Comparison of ENCODE assay signal across 12 cellular contexts in the genomic region with DNA sequence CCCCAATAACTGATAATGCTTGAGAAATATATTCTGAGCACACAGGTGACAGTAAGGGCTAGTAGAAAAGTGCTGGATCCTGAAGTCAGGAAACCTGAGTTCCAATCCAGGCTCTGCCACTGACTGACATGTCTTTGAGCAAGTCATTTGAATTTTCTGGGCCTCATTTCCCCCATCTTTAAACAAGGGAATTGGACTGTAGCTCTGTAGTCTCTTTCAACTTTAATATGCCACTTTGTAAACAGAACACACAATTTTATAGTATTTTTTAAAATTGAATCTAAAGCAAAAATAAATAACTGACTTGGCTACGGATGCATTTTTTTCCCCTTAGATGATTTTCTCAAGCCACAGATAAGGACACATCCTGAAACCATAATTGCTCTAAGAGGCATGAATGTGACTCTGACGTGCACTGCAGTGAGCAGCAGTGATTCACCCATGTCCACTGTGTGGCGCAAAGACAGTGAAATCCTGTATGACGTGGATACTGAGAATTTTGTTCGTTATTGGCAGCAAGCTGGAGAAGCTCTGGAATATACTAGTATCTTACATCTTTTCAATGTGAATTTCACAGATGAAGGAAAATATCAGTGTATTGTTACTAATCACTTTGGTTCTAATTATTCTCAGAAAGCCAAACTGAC. TPM values are rescaled to one million over a fixed set of nuclear protein-coding genes. Genes with fewer than 3 reads are reported as not detected.
DNase-seq lines count a peak whose midpoint lies in the region; ATAC-seq and TF ChIP-seq lines count a peak whose summit lies in the region.
"Had no signal": no experiment of that assay in that cellular context is flagged by ENCODE, and none has a peak within 500 bp of the region (broad histone marks: within the 10 kb centered on the region; RNA-seq: fewer than 3 reads in every experiment).

No MANE protein-coding gene starts in this region.

- ATAC-seq in left lobe of liver = peak; percentile 62
- no peak for ATAC-seq in stimulated activated effector memory CD8-positive, alpha-beta T cell treated with anti-CD3 and anti-CD28 coated beads, Interleukin-12 subunit alpha, Interleukin-12 subunit beta, amount 100 ng/mL, for 72 hours
- no peak for ATAC-seq in HG02571 (IDR thresholded peaks at IDR 0.05; ENCODE audit: unreplicated experiment)
- ATAC-seq: GM12878 had no signal

- DNase-seq in LHCN-M2 (ENCODE audit: low read depth) (peak; percentile 91), cerebellum (ENCODE audit: low spot score) (peak; percentile 7), left lobe of liver (ENCODE audit: low spot score) (no peak), testis (peak; percentile 43), Calu3 (no peak), ascending aorta (ENCODE audit: low spot score in 2 of 2) (no peak)
- no peak for DNase-seq in stimulated activated effector memory CD8-positive, alpha-beta T cell treated with anti-CD3 and anti-CD28 coated beads, Interleukin-12 subunit alpha, Interleukin-12 subunit beta, amount 100 ng/mL, for 72 hours (ENCODE audit: low spot score in 2 of 2)
- DNase-seq: MG63; stimulated activated CD4-positive, alpha-beta T cell treated with anti-CD3 and anti-CD28 coated beads, Interleukin-12 subunit alpha, Interleukin-12 subunit beta, amount 100 ng/mL, for 4 hours had no signal

- BruUV-seq in Calu3 (replicated peaks; lab: Mats Ljungman, UMichigan) = no TSS peak

- WGBS in testis, 2 donors = 58% methylated on average over 5 of the region's 5 CpGs

- no peak for TF ChIP-seq POLR2A in testis (IDR thresholded peaks at IDR 0.05)

- intact Hi-C loops in testis (cut with DNase I; ENCODE audit: low total_unique reads) = no loop called here
- intact Hi-C loops in Calu3 (cut with micrococcal nuclease; ENCODE audit: unreplicated experiment) = no loop called here
- intact Hi-C loops in ascending aorta (cut with DNase I) = no loop called here

- H3K9me3 Mint-ChIP-seq in Calu3 (ENCODE audit: low read depth, unreplicated experiment) = no peaks in the 10 kb centered on the region
- H3K9me3 Mint-ChIP-seq in stimulated activated effector memory CD8-positive, alpha-beta T cell treated with anti-CD3 and anti-CD28 coated beads, Interleukin-12 subunit alpha, Interleukin-12 subunit beta, amount 100 ng/mL, for 72 hours = no peaks in the 10 kb centered on the region

- H3K9me3 ChIP-seq in testis (no peaks in the 10 kb centered on the region), ascending aorta (no peaks in the 10 kb centered on the region)
- H3K9me3 ChIP-seq: MG63, tibial nerve had no signal

- H3K4me1 ChIP-seq in testis = no peaks in the 10 kb centered on the region
- H3K4me1 ChIP-seq in ascending aorta = no peaks in the 10 kb centered on the region
- H3K4me1 ChIP-seq: tibial nerve had no signal

- no peak for TF ChIP-seq CTCF in testis (IDR thresholded peaks at IDR 0.05)
- no peak for TF ChIP-seq CTCF in Calu3 (IDR thresholded peaks at IDR 0.05; ENCODE audit: unreplicated experiment)
- no peak for TF ChIP-seq CTCF in ascending aorta (IDR thresholded peaks at IDR 0.05)

- no peaks in the 10 kb centered on the region for H3K36me3 ChIP-seq in testis (ENCODE audit: low read depth, missing control alignments)
- peaks cover 65 to 71% of the 10 kb centered on the region in 2 donors for H3K36me3 ChIP-seq in ascending aorta

- no peaks in the 10 kb centered on the region for H3K27me3 Mint-ChIP-seq in Calu3 (ENCODE audit: unreplicated experiment)

- H3K27me3 ChIP-seq in testis (no peaks in the 10 kb centered on the region), ascending aorta (no peaks in the 10 kb centered on the region)
- H3K27me3 ChIP-seq: MG63, tibial nerve had no signal

- no peak overlapping the region for H3K4me3 Mint-ChIP-seq in Calu3 (ENCODE audit: low read depth, unreplicated experiment)
- H3K4me3 Mint-ChIP-seq in stimulated activated effector memory CD8-positive, alpha-beta T cell treated with anti-CD3 and anti-CD28 coated beads, Interleukin-12 subunit alpha, Interleukin-12 subunit beta, amount 100 ng/mL, for 72 hours = no peak overlapping the region

- H3K4me3 ChIP-seq in testis (no peak overlapping the region), ascending aorta (no peak overlapping the region)
- H3K4me3 ChIP-seq: GM12878, MG63, tibial nerve had no signal

- H3K36me3 Mint-ChIP-seq in Calu3 (ENCODE audit: insufficient read depth, unreplicated experiment) = peaks cover 6% of the 10 kb centered on the region
- peaks cover 100% of the 10 kb centered on the region for H3K36me3 Mint-ChIP-seq in stimulated activated effector memory CD8-positive, alpha-beta T cell treated with anti-CD3 and anti-CD28 coated beads, Interleukin-12 subunit alpha, Interleukin-12 subunit beta, amount 100 ng/mL, for 72 hours

- H3K27ac Mint-ChIP-seq in Calu3 (ENCODE audit: unreplicated experiment) = no peak overlapping the region
- H3K27ac Mint-ChIP-seq in stimulated activated effector memory CD8-positive, alpha-beta T cell treated with anti-CD3 and anti-CD28 coated beads, Interleukin-12 subunit alpha, Interleukin-12 subunit beta, amount 100 ng/mL, for 72 hours = no peak overlapping the region

- H3K27ac ChIP-seq in testis = no peak overlapping the region
- H3K27ac ChIP-seq in ascending aorta = peak overlapping the region in 1 of 2 donors; percentile 38
- H3K27ac ChIP-seq: tibial nerve had no signal

- H3K4me1 Mint-ChIP-seq in Calu3 (ENCODE audit: low read depth, unreplicated experiment) = no peaks in the 10 kb centered on the region
- no peaks in the 10 kb centered on the region for H3K4me1 Mint-ChIP-seq in stimulated activated effector memory CD8-positive, alpha-beta T cell treated with anti-CD3 and anti-CD28 coated beads, Interleukin-12 subunit alpha, Interleukin-12 subunit beta, amount 100 ng/mL, for 72 hours

- CTCF ChIA-PET in Calu3 (lab: Charles Lee) = no interaction called here

RNA-seq across cellular contexts. Expression of a gene that starts 37.0 kb away (rescaled TPM):
- total RNA-seq in LHCN-M2 (2014; rRNA removed) (7.6 and 7.9 TPM in 2 replicates), cerebellum (40.6 TPM), left lobe of liver (4.9 TPM), testis (10 to 100 TPM; 26.0 to 27.7 TPM), Calu3 (2022) (11.0 and 11.6 TPM in 2 replicates), ascending aorta (16.1 TPM)
- polyA plus RNA-seq in LHCN-M2 (2012) = 1.9 TPM
- 10.6 TPM for polyA plus RNA-seq in testis (ENCODE audit: insufficient read depth, low read depth, low replicate concordance)

Comparison
In these comparisons a context has a peak if more than half of its experiments do, and no peak if none do; other contexts are left out.
1. DNase-seq: peak in LHCN-M2 (single experiment), cerebellum (single experiment) and testis (single experiment); none in left lobe of liver (single experiment), Calu3 (single experiment), stimulated activated effector memory CD8-positive, alpha-beta T cell treated with anti-CD3 and anti-CD28 coated beads, Interleukin-12 subunit alpha, Interleukin-12 subunit beta, amount 100 ng/mL, for 72 hours (0 of 2) and ascending aorta (0 of 2).